18 cellular contexts compared by ENCODE assay signal in the genomic region with DNA sequence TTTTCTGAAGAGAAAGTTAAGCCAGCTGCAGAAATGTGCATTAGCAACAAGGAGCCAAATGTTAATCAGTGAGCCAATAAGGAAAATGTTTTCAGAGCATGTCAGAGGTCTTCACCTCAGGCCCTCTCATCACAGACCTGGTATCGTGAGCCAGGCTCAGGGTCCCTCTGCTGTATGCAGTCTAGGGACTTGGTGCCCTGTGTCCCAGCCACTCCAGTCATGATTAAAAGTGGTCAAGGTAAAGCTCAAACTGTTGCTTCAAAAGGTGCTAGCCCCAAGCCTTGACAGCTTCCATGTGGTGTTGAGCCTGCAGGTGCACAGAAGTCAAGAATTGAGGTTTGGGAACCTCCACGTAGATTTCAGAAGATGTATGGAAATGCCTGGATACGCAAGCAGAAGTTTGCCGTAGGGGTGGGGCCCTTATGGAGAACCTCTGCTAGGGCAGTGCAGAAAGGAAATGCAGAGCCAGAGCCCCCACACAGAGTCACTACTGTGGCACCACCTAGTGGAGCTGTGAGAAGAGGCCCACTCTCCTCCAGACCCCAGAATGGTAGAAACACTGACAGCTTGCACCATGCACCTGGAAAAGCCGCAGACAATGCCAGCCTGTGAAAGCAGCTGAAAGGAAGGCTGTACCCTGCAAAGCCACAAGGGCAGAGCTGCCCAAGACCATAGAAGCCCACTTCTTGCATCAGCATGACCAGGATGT.
DNase-seq lines count a peak whose midpoint lies in the region; ATAC-seq and TF ChIP-seq lines count a peak whose summit lies in the region.
"Had no signal": no experiment of that assay in that cellular context is flagged by ENCODE, and none has a peak within 500 bp of the region (broad histone marks: within the 10 kb centered on the region; RNA-seq: fewer than 3 reads in every experiment).

No MANE protein-coding gene starts in this region.

- H3K27me3 ChIP-seq in upper lobe of right lung (no peaks in the 10 kb centered on the region), right cardiac atrium (ENCODE audit: control insufficient read depth, insufficient read depth) (no peaks in the 10 kb centered on the region)

- no peak overlapping the region for H3K27ac ChIP-seq in upper lobe of right lung
- H3K27ac ChIP-seq in right cardiac atrium (ENCODE audit: low read length) = no peak overlapping the region

- WGBS in right cardiac atrium = 43% methylated on average over 5 of the region's 5 CpGs

- H3K4me3 ChIP-seq in upper lobe of right lung (no peak overlapping the region), right cardiac atrium (ENCODE audit: low read length) (no peak overlapping the region)

- H3K27ac Mint-ChIP-seq in chondrocyte (ENCODE audit: unreplicated experiment) = no peak overlapping the region
- H3K27ac Mint-ChIP-seq: dendritic cell treated with granulocyte-macrophage colony-stimulating factor and Interleukin-4, amounts not matched to agents 40 ng/mL and 50 ng/mL, for 4 days; HFFc6 had no signal

- H3K4me1 ChIP-seq in upper lobe of right lung = no peaks in the 10 kb centered on the region
- H3K4me1 ChIP-seq in right cardiac atrium (ENCODE audit: control insufficient read depth, insufficient read depth, low read length) = no peaks in the 10 kb centered on the region

- no peaks in the 10 kb centered on the region for H3K9me3 Mint-ChIP-seq in chondrocyte (ENCODE audit: low read depth)

- intact Hi-C loops in upper lobe of right lung (cut with DNase I) = no loop called here
- intact Hi-C loops in right cardiac atrium (cut with DNase I) = no loop called here

- H3K36me3 Mint-ChIP-seq in chondrocyte (ENCODE audit: low read depth) = peaks cover 1% of the 10 kb centered on the region

- ATAC-seq in upper lobe of right lung (no peak), HG03097 (IDR thresholded peaks at IDR 0.05; ENCODE audit: low FRiP score, unreplicated experiment) (no peak), right cardiac atrium (no peak), HG02763 (IDR thresholded peaks at IDR 0.05; ENCODE audit: unreplicated experiment) (no peak)

- no peaks in the 10 kb centered on the region for H3K27me3 Mint-ChIP-seq in chondrocyte (ENCODE audit: low read depth)
- H3K27me3 Mint-ChIP-seq: dendritic cell treated with granulocyte-macrophage colony-stimulating factor and Interleukin-4, amounts not matched to agents 40 ng/mL and 50 ng/mL, for 4 days had no signal

- H3K4me1 Mint-ChIP-seq in chondrocyte (ENCODE audit: low read depth) = no peaks in the 10 kb centered on the region

- in situ Hi-C loops in KBM-7 (cut with MboI; ENCODE audit: low pct_unique_long_range_greater_than_20kb, low sequenced_read_pairs) = no loop called here

- H3K36me3 ChIP-seq in upper lobe of right lung = no peaks in the 10 kb centered on the region

- H3K4me3 Mint-ChIP-seq in chondrocyte (ENCODE audit: unreplicated experiment) = no peak overlapping the region
- H3K4me3 Mint-ChIP-seq: dendritic cell treated with granulocyte-macrophage colony-stimulating factor and Interleukin-4, amounts not matched to agents 40 ng/mL and 50 ng/mL, for 4 days; HFFc6 had no signal

- no peaks in the 10 kb centered on the region for H3K9me3 ChIP-seq in upper lobe of right lung
- H3K9me3 ChIP-seq in right cardiac atrium (ENCODE audit: control insufficient read depth, low read length) = no peaks in the 10 kb centered on the region

- TF ChIP-seq CTCF in chondrocyte (IDR thresholded peaks at IDR 0.05) (peak; percentile 34), upper lobe of right lung (IDR thresholded peaks at IDR 0.05) (no peak)

- peak; percentile 51 for DNase-seq in NCI-H82 (lab: John Stamatoyannopoulos, UW)
- DNase-seq in NCI-H82 treated with DMSO at 0.1 percent for 48 hours (lab: John Stamatoyannopoulos, UW; ENCODE audit: unreplicated experiment) = no peak
- DNase-seq in KBM-7 = peak; percentile 10
- DNase-seq in chondrocyte (ENCODE audit: low spot score) = no peak
- peak; percentile 18 for DNase-seq in upper lobe of right lung
- no peak for DNase-seq in right cardiac atrium
- DNase-seq: activated CD4-positive, CD25-positive, alpha-beta regulatory T cell treated with anti-CD3 and anti-CD28 coated beads, Interleukin-2, amount 50 U/mL, for 72 hours; activated T-cell treated with anti-CD3 and anti-CD28 coated beads, Interleukin-2, amount 50 U/mL, for 48 hours; amniotic stem cell; Calu3; HFFc6; NCI-H1436; NCI-H526 treated with DMSO at 0.1 percent for 48 hours; stimulated activated CD4-positive, alpha-beta T cell treated with anti-CD3 and anti-CD28 coated beads, Interleukin-2, amount 100 ng/mL, for 48 hours; trophoblast cell had no signal

Comparison
In these comparisons a context has a peak if more than half of its experiments do, and no peak if none do; other contexts are left out.
1. DNase-seq: peak in NCI-H82 (single experiment), KBM-7 (single experiment) and upper lobe of right lung (single experiment); none in NCI-H82 treated with DMSO at 0.1 percent for 48 hours (single experiment), chondrocyte (single experiment) and right cardiac atrium (0 of 3).